Comparison of ENCODE assay signal across 27 cellular contexts in genomic region chr14:20805485-20805884, GRCh38. TPM values are rescaled to one million over a fixed set of nuclear protein-coding genes. Genes with fewer than 3 reads are reported as not detected.
DNase-seq lines count a peak whose midpoint lies in the region; ATAC-seq and TF ChIP-seq lines count a peak whose summit lies in the region.
"Had no signal": no experiment of that assay in that cellular context is flagged by ENCODE, and none has a peak within 500 bp of the region (broad histone marks: within the 10 kb centered on the region; RNA-seq: fewer than 3 reads in every experiment).

No MANE protein-coding gene starts in this region.

- ATAC-seq in body of pancreas: no peak
- ATAC-seq in Right ventricle myocardium superior (ENCODE audit: poor library complexity): no peak
- ATAC-seq: GM12878 had no signal

- no peaks in the 10 kb centered on the region for H3K4me1 Mint-ChIP-seq in activated naive CD8-positive, alpha-beta T cell treated with anti-CD3 and anti-CD28 coated beads for 36 hours
- H3K4me1 Mint-ChIP-seq: CD8-positive, alpha-beta memory T cell had no signal

- no peaks in the 10 kb centered on the region for H3K9me3 ChIP-seq in body of pancreas
- H3K9me3 ChIP-seq: BE2C, BLaER1 had no signal

- H3K9me3 Mint-ChIP-seq in activated naive CD8-positive, alpha-beta T cell treated with anti-CD3 and anti-CD28 coated beads for 36 hours: no peaks in the 10 kb centered on the region
- H3K9me3 Mint-ChIP-seq: CD14-positive monocyte; CD4-positive, alpha-beta memory T cell; CD8-positive, alpha-beta memory T cell had no signal

- H3K4me3 ChIP-seq in body of pancreas: no peak overlapping the region
- no peak overlapping the region for H3K4me3 ChIP-seq in dorsolateral prefrontal cortex
- H3K4me3 ChIP-seq: BLaER1, GM12878 had no signal

- TF ChIP-seq POLR2A in body of pancreas (IDR thresholded peaks at IDR 0.05): no peak

- no peak overlapping the region for H3K4me3 Mint-ChIP-seq in activated naive CD8-positive, alpha-beta T cell treated with anti-CD3 and anti-CD28 coated beads for 36 hours
- H3K4me3 Mint-ChIP-seq: CD14-positive monocyte; CD4-positive, alpha-beta memory T cell; CD4-positive, CD25-positive, alpha-beta regulatory T cell; CD8-positive, alpha-beta memory T cell had no signal

- H3K36me3 Mint-ChIP-seq in activated naive CD8-positive, alpha-beta T cell treated with anti-CD3 and anti-CD28 coated beads for 36 hours: no peaks in the 10 kb centered on the region
- H3K36me3 Mint-ChIP-seq: CD14-positive monocyte; CD4-positive, alpha-beta memory T cell; CD4-positive, CD25-positive, alpha-beta regulatory T cell; CD8-positive, alpha-beta memory T cell had no signal

- H3K27me3 Mint-ChIP-seq in activated naive CD8-positive, alpha-beta T cell treated with anti-CD3 and anti-CD28 coated beads for 36 hours: peaks cover 6% of the 10 kb centered on the region

- WGBS in body of pancreas, 2 donors: 74 to 79% methylated on average over 6 of the region's 6 CpGs

- DNase-seq in body of pancreas (no peak), dorsolateral prefrontal cortex (no peak), Right ventricle myocardium superior (no peak), activated gamma-delta T cell treated with Interleukin-2 at 50 U/mL for 16 hours (no peak)
- no peak for DNase-seq in activated naive CD8-positive, alpha-beta T cell treated with anti-CD3 and anti-CD28 coated beads for 36 hours
- DNase-seq: 8988T; ACHN; BE2C; C1 segment of cervical spinal cord; CD4-positive, alpha-beta memory T cell; CD4-positive, CD25-positive, alpha-beta regulatory T cell; CD8-positive, alpha-beta memory T cell; COR-L47; DMS 273 treated with DMSO at 0.1 percent for 48 hours; DMS153; DMS53; DMS79; DND-41; EL; GDM1 had no signal

- peak overlapping the region in 3 of 4 donors; percentile 4 to 80 (median 8) for H3K27ac ChIP-seq in body of pancreas
- peak overlapping the region in 54 of 59 donors; percentile 5 to 100 (median 97) for H3K27ac ChIP-seq in dorsolateral prefrontal cortex
- peak overlapping the region; percentile 60 for H3K27ac ChIP-seq in temporal lobe (ENCODE audit: low read depth, low read length)
- H3K27ac ChIP-seq: BLaER1 had no signal

- H3K4me1 ChIP-seq in body of pancreas: peaks cover 64% of the 10 kb centered on the region
- H3K4me1 ChIP-seq: BE2C, BLaER1 had no signal

- H3K27me3 ChIP-seq in body of pancreas (no peaks in the 10 kb centered on the region), dorsolateral prefrontal cortex (peaks cover 0 to 5% (median 0%) of the 10 kb centered on the region in 45 donors)
- H3K27me3 ChIP-seq: BLaER1 had no signal

- no peak overlapping the region for H3K27ac Mint-ChIP-seq in activated naive CD8-positive, alpha-beta T cell treated with anti-CD3 and anti-CD28 coated beads for 36 hours
- H3K27ac Mint-ChIP-seq: CD14-positive monocyte; CD4-positive, alpha-beta memory T cell; CD4-positive, CD25-positive, alpha-beta regulatory T cell; CD8-positive, alpha-beta memory T cell had no signal

- H3K36me3 ChIP-seq in body of pancreas (replicated peaks in 1 of 2; ENCODE audit: insufficient read depth in 1 of 2, low read depth in 2 of 2): no peaks in the 10 kb centered on the region
- H3K36me3 ChIP-seq: BE2C, BLaER1 had no signal

- TF ChIP-seq CTCF in body of pancreas (IDR thresholded peaks at IDR 0.05): no peak
- no peak for TF ChIP-seq CTCF in dorsolateral prefrontal cortex (IDR thresholded peaks at IDR 0.05 in 54 of 56, conservative IDR thresholded peaks at IDR 0.05 in 2 of 56; ENCODE audit: low read depth in 1 of 56, partially characterized antibody in 56 of 56)

- intact Hi-C loops in body of pancreas (cut with DNase I) (no loop called here), dorsolateral prefrontal cortex (cut with DNase I) (loop anchor here in 1 of 2 donors (10.0 kb wide), 1 partner anchor 181 kb away; no protein-coding TSS in a partner anchor), Right ventricle myocardium superior (cut with DNase I) (no loop called here)

RNA-seq across cellular contexts. Expression of gene RNASE1, which starts 2.8 kb away (rescaled TPM):
- total RNA-seq in body of pancreas (100 to 1,000 TPM; 316 to 772 TPM), dorsolateral prefrontal cortex (100 to 1,000 TPM in 104 of 120 experiments, 10 to 100 TPM in 16; 39.9 to 796 (median 173) TPM), temporal lobe (8.9 TPM), Right ventricle myocardium superior (317 TPM)
- not detected for total RNA-seq in activated naive CD8-positive, alpha-beta T cell treated with anti-CD3 and anti-CD28 coated beads for 36 hours
- total RNA-seq: A673; CD4-positive, CD25-positive, alpha-beta regulatory T cell had no signal

RNA-seq across cellular contexts. Expression of gene RNASE6, which starts 24.4 kb away (rescaled TPM):
- total RNA-seq in body of pancreas: 1 to 10 TPM in 1 of 2 donors, not detected in 1; 9.6 TPM
- 10 to 100 TPM in 8 of 120 experiments, 1 to 10 TPM in 108, under 1 TPM in 4; 0.56 to 19.7 (median 4.2) TPM for total RNA-seq in dorsolateral prefrontal cortex
- total RNA-seq in temporal lobe: 1.2 TPM
- under 1 TPM; 0.35 to 0.40 TPM for total RNA-seq in activated naive CD8-positive, alpha-beta T cell treated with anti-CD3 and anti-CD28 coated beads for 36 hours
- total RNA-seq in Right ventricle myocardium superior: 6.4 TPM
- total RNA-seq: A673, G401 had no signal

RNA-seq across cellular contexts. Expression of gene EDDM3B, which starts 37.3 kb away (rescaled TPM):
- not detected for total RNA-seq in body of pancreas
- not detected for total RNA-seq in dorsolateral prefrontal cortex
- total RNA-seq in temporal lobe: not detected
- total RNA-seq in activated naive CD8-positive, alpha-beta T cell treated with anti-CD3 and anti-CD28 coated beads for 36 hours: not detected
- not detected for total RNA-seq in Right ventricle myocardium superior
- total RNA-seq: A673; CD4-positive, alpha-beta memory T cell; CD4-positive, CD25-positive, alpha-beta regulatory T cell; CD8-positive, alpha-beta memory T cell; Daoy; G401; GM12878 had no signal

RNA-seq across cellular contexts. Expression of gene EDDM3A, which starts 59.8 kb away (rescaled TPM):
- total RNA-seq in body of pancreas (not detected), dorsolateral prefrontal cortex (not detected), temporal lobe (not detected), Right ventricle myocardium superior (not detected)
- total RNA-seq in activated naive CD8-positive, alpha-beta T cell treated with anti-CD3 and anti-CD28 coated beads for 36 hours: not detected
- total RNA-seq: A673; CD4-positive, alpha-beta memory T cell; CD4-positive, CD25-positive, alpha-beta regulatory T cell; CD8-positive, alpha-beta memory T cell; Daoy; G401; GM12878 had no signal

Comparison
In these comparisons a context has a peak if more than half of its experiments do, and no peak if none do; other contexts are left out.
1. H3K27ac ChIP-seq: peak in every context shown above with its lines; median percentile 97 in dorsolateral prefrontal cortex; 60 in temporal lobe; 8 in body of pancreas.